In genomic region chr1:244044423-244044822, GRCh38 we compare ENCODE assay signal across 23 cellular contexts. TPM values are rescaled to one million over a fixed set of nuclear protein-coding genes. Genes with fewer than 3 reads are reported as not detected.
DNase-seq lines count a peak whose midpoint lies in the region; ATAC-seq, FAIRE-seq and TF ChIP-seq lines count a peak whose summit lies in the region.
"Had no signal": no experiment of that assay in that cellular context is flagged by ENCODE, and none has a peak within 500 bp of the region (broad histone marks: within the 10 kb centered on the region; RNA-seq: fewer than 3 reads in every experiment).

No MANE protein-coding gene starts in this region.

- no peaks in the 10 kb centered on the region for H3K36me3 ChIP-seq in SK-N-SH (replicated peaks in 1 of 2; ENCODE audit: control insufficient read depth in 1 of 2, insufficient read depth in 2 of 2, low read length in 1 of 2)
- H3K36me3 ChIP-seq: BLaER1 had no signal

- no peaks in the 10 kb centered on the region for H3K27me3 Mint-ChIP-seq in mesothelial cell of epicardium (ENCODE audit: low read depth)

- WGBS in SK-N-SH (ENCODE audit: low lambda C conversion rate) = 0% methylated on average over 1 of the region's 1 CpG

- DNase-seq in SK-N-SH (no peak), GM19239 (ENCODE audit: insufficient read length, low spot score) (no peak), mesothelial cell of epicardium (ENCODE audit: low spot score in 2 of 2, unreplicated experiment in 2 of 2) (no peak), hepatic stellate cell (ENCODE audit: low spot score) (no peak), NCI-H345 treated with DMSO at 0.1 percent for 48 hours (lab: John Stamatoyannopoulos, UW; ENCODE audit: unreplicated experiment) (no peak)
- DNase-seq: AML-193; CD8-positive, alpha-beta memory T cell; COR-L47; DMS 273 treated with DMSO at 0.1 percent for 48 hours; DMS53; DND-41; EL; H9 had no signal

- H3K27ac Mint-ChIP-seq in mesothelial cell of epicardium = peak overlapping the region; percentile 18
- H3K27ac Mint-ChIP-seq: CD14-positive monocyte, H9 had no signal

- TF ChIP-seq EP300 in SK-N-SH (IDR thresholded peaks at IDR 0.05; ENCODE audit: borderline replicate concordance in 1 of 2, low read depth in 1 of 2, low read length in 1 of 2) = no peak

- H3K9me2 ChIP-seq in SK-N-SH = no peaks in the 10 kb centered on the region

- CTCF ChIA-PET in SK-N-SH (lab: Yijun Ruan, JAX) = no interaction called here

- no peak overlapping the region for H2AFZ ChIP-seq in SK-N-SH (ENCODE audit: low read depth)

- no peaks in the 10 kb centered on the region for H3K27me3 ChIP-seq in SK-N-SH (ENCODE audit: insufficient read depth)
- H3K27me3 ChIP-seq: BLaER1 had no signal

- peaks cover 0 to 6% of the 10 kb centered on the region in 2 experiments; a peak in 2 of 4 replicates for H3K4me1 ChIP-seq in SK-N-SH (ENCODE audit: control insufficient read depth in 1 of 2, insufficient read depth in 2 of 2, low read depth in 1 of 2, low read length in 1 of 2)

- ATAC-seq in SK-N-SH treated with all-trans-retinoic acid at 6 μM for 48 hours = no peak
- no peak for ATAC-seq in HG03354 (IDR thresholded peaks at IDR 0.05; ENCODE audit: poor library complexity, severe bottlenecking, unreplicated experiment)
- ATAC-seq: A549, GM12878, K562 had no signal

- H3K9ac ChIP-seq in SK-N-SH = no peak overlapping the region
- H3K9ac ChIP-seq: BLaER1 had no signal

- TF ChIP-seq RAD21 in SK-N-SH (IDR thresholded peaks at IDR 0.05; ENCODE audit: low read length) = no peak

- no peak overlapping the region for H3K4me3 Mint-ChIP-seq in mesothelial cell of epicardium
- H3K4me3 Mint-ChIP-seq: CD14-positive monocyte, H9 had no signal

- POLR2A ChIA-PET in SK-N-SH (lab: Yijun Ruan, JAX) = no interaction called here

- no peaks in the 10 kb centered on the region for H3K9me3 ChIP-seq in SK-N-SH
- H3K9me3 ChIP-seq: A549, BLaER1 had no signal

- no peaks in the 10 kb centered on the region for H3F3A ChIP-seq in SK-N-SH (replicated peaks; ENCODE audit: insufficient read depth)

- H3K4me2 ChIP-seq in SK-N-SH = no peak overlapping the region
- H3K4me2 ChIP-seq: A549, BLaER1 had no signal

- H3K4me1 Mint-ChIP-seq in mesothelial cell of epicardium = peaks cover 51% of the 10 kb centered on the region

- peaks cover 1% of the 10 kb centered on the region; the same call in 1 of the 2 replicates for H3K79me2 ChIP-seq in SK-N-SH (ENCODE audit: insufficient read depth)

- H3K27ac ChIP-seq in SK-N-SH (ENCODE audit: low read depth in 2 of 2, low read length in 1 of 2) = no peak overlapping the region
- H3K27ac ChIP-seq: 22Rv1, A549, BLaER1, HL-60 had no signal

- no peaks in the 10 kb centered on the region for H3K9me3 Mint-ChIP-seq in mesothelial cell of epicardium
- H3K9me3 Mint-ChIP-seq: CD14-positive monocyte; CD8-positive, alpha-beta memory T cell; H9 had no signal

- no peak for TF ChIP-seq CTCF in SK-N-SH (IDR thresholded peaks at IDR 0.05)
- no peak for TF ChIP-seq CTCF in mesothelial cell of epicardium (IDR thresholded peaks at IDR 0.05; ENCODE audit: unreplicated experiment)

- H3K4me3 ChIP-seq in SK-N-SH (ENCODE audit: low read depth in 2 of 2, low read length in 1 of 2) = no peak overlapping the region
- H3K4me3 ChIP-seq: A549, BLaER1, GM12878, K562 had no signal

- no peaks in the 10 kb centered on the region for H4K20me1 ChIP-seq in SK-N-SH (ENCODE audit: insufficient read depth)
- H4K20me1 ChIP-seq: BLaER1 had no signal

- no peaks in the 10 kb centered on the region for H3K36me3 Mint-ChIP-seq in mesothelial cell of epicardium
- H3K36me3 Mint-ChIP-seq: CD14-positive monocyte had no signal

- peak; percentile 14 for FAIRE-seq in GM19239 (lab: Jason Lieb, UNC)
- FAIRE-seq: H1, K562 had no signal

TF ChIP-seq in SK-N-SH treated with all-trans-retinoic acid at 6 μM for 48 hours, 23 proteins besides CTCF, POLR2A, EP300 and RAD21:
- TF ChIP-seq ZNF8 (CRISPR knock-in tag; IDR thresholded peaks at IDR 0.05) (peak; percentile 56; the same call in 1 of the 2 replicates), POU6F1 (CRISPR knock-in tag; IDR thresholded peaks at IDR 0.05; ENCODE audit: borderline replicate concordance, low read depth) (no peak), RARB (CRISPR knock-in tag; IDR thresholded peaks at IDR 0.05) (no peak), BACH2 (CRISPR knock-in tag; IDR thresholded peaks at IDR 0.05; ENCODE audit: borderline replicate concordance) (no peak), ISL1 (CRISPR knock-in tag; IDR thresholded peaks at IDR 0.05) (no peak)

TF ChIP-seq in SK-N-SH, 30 proteins besides CTCF, POLR2A, EP300 and RAD21 (continues in another document):
- no peak for TF ChIP-seq TAF1 (IDR thresholded peaks at IDR 0.05; ENCODE audit: borderline replicate concordance, low read depth, low read length)
- no peak for TF ChIP-seq ZBTB33 (IDR thresholded peaks at IDR 0.05; ENCODE audit: borderline replicate concordance, low read depth)
- TF ChIP-seq RCOR1 (IDR thresholded peaks at IDR 0.05; ENCODE audit: low read length) = no peak
- no peak for TF ChIP-seq GATA2 (CRISPR knock-in tag; IDR thresholded peaks at IDR 0.05)
- no peak for TF ChIP-seq GABPA (IDR thresholded peaks at IDR 0.05; ENCODE audit: low read depth)
- no peak for TF ChIP-seq FOXJ3 (CRISPR knock-in tag; IDR thresholded peaks at IDR 0.05)
- no peak for TF ChIP-seq POLR2AphosphoS5 (IDR thresholded peaks at IDR 0.05; ENCODE audit: low read depth, low read length)
- no peak for TF ChIP-seq TCF12 (IDR thresholded peaks at IDR 0.05)
- no peak for TF ChIP-seq REST (IDR thresholded peaks at IDR 0.05; ENCODE audit: low read depth, low read length)
- TF ChIP-seq USF1 (IDR thresholded peaks at IDR 0.05; ENCODE audit: borderline replicate concordance, low read depth) = no peak
- TF ChIP-seq MXI1 (IDR thresholded peaks at IDR 0.05; ENCODE audit: low read depth, low read length) = no peak
- TF ChIP-seq CHD2 (IDR thresholded peaks at IDR 0.05; ENCODE audit: low read length, partially characterized antibody) = no peak
- TF ChIP-seq YY1 (IDR thresholded peaks at IDR 0.05; ENCODE audit: low read depth) = no peak
- no peak for TF ChIP-seq FOSL2 (IDR thresholded peaks at IDR 0.05; ENCODE audit: borderline replicate concordance, low read depth)
- TF ChIP-seq MEF2A (IDR thresholded peaks at IDR 0.05; ENCODE audit: borderline replicate concordance, low read depth) = no peak
- no peak for TF ChIP-seq SIN3A (IDR thresholded peaks at IDR 0.05; ENCODE audit: borderline replicate concordance, low read depth, low read length)

RNA-seq across cellular contexts. Expression of gene ZBTB18, which starts 6.7 kb away (rescaled TPM):
- polyA plus RNA-seq in SK-N-SH (2012; rRNA removed) = 19.3 and 21.3 TPM in 2 replicates
- polyA plus RNA-seq in SK-N-SH (2012; cell fraction: cytosol; rRNA removed) = 19.9 and 20.2 TPM in 2 replicates
- 35.1 and 43.3 TPM in 2 replicates for polyA plus RNA-seq in SK-N-SH (2012; cell fraction: nucleus; rRNA removed)
- total RNA-seq in mesothelial cell of epicardium = 41.6 to 43.8 TPM (median 42.5 TPM) in 3 replicates
